In the genomic region with DNA sequence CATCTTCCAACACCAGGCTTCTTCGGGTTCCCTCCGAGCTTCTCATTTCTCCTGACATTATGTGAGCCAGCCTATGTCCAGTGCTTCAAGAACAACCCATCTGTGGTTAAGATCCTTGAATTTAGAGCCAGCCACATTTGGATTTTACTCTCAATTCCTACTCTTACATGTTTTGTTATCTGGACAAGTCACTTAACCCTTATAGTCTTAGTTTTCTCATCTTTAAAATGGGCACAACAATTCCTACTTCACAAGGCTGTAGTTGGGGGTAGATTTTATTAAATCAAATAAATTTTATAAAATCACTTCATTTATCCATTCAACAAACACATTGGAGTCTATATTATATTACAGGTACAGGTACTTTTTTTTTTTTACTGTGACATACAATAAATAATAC, we compare ENCODE assay signal across 24 cellular contexts.
"Had no signal": no experiment of that assay in that cellular context is flagged by ENCODE, and none has a peak within 500 bp of the region (broad histone marks: within the 10 kb centered on the region; RNA-seq: fewer than 3 reads in every experiment).

No MANE protein-coding gene starts in this region.

- ATAC-seq: activated T-cell treated with anti-CD3 and anti-CD28 coated beads, Interleukin-2, amount 50 U/mL, for 4 hours; T-cell had no signal

- FAIRE-seq: astrocyte, TTC549 had no signal

- DNase-seq: activated B cell treated with CpG ODN at 0.5 μM for 24 hours; activated CD4-positive, alpha-beta memory T cell treated with anti-CD3 and anti-CD28 coated beads for 36 hours; activated CD4-positive, alpha-beta T cell treated with anti-CD3 and anti-CD28 coated beads for 1 hour; activated CD4-positive, alpha-beta T cell treated with anti-CD3 and anti-CD28 coated beads, Interleukin-2, amount 10 ng/mL, durations not matched to agents 7 days and 5 days; activated CD8-positive, alpha-beta memory T cell treated with anti-CD3 and anti-CD28 coated beads for 24 hours; activated gamma-delta T cell; activated naive CD4-positive, alpha-beta T cell treated with anti-CD3 and anti-CD28 coated beads for 36 hours; activated T-cell treated with anti-CD3 and anti-CD28 coated beads, Interleukin-2, amount 50 U/mL, for 4 hours; amygdala; NCI-H1105 treated with DMSO at 0.1 percent for 48 hours; NCI-H1436 treated with DMSO at 0.1 percent for 48 hours; NCI-H187; NCI-H2081; NCI-H510A treated with DMSO at 0.1 percent for 48 hours; NCI-H69; NK-92 treated with Interleukin-12 subunit alpha and Interleukin-12 subunit beta, amount 100 ng/mL, for 24 hours; SIG-M5; T-cell; T1000 had no signal

- H3K27ac Mint-ChIP-seq: activated B cell treated with CpG ODN at 0.5 μM for 24 hours; activated CD4-positive, alpha-beta memory T cell treated with anti-CD3 and anti-CD28 coated beads for 36 hours; activated naive CD4-positive, alpha-beta T cell treated with anti-CD3 and anti-CD28 coated beads for 36 hours; activated naive CD8-positive, alpha-beta T cell; brain; T-cell had no signal

- H3K4me3 Mint-ChIP-seq: activated B cell treated with CpG ODN at 0.5 μM for 24 hours; activated CD4-positive, alpha-beta memory T cell treated with anti-CD3 and anti-CD28 coated beads for 36 hours; activated CD4-positive, alpha-beta T cell treated with anti-CD3 and anti-CD28 coated beads, Interleukin-2, amount 10 ng/mL, durations not matched to agents 7 days and 5 days; activated naive CD4-positive, alpha-beta T cell treated with anti-CD3 and anti-CD28 coated beads for 36 hours; activated naive CD8-positive, alpha-beta T cell; activated T-cell treated with anti-CD3 and anti-CD28 coated beads, Interleukin-2, amount 50 U/mL, for 4 hours; brain; central memory CD8-positive, alpha-beta T cell; T-cell had no signal

- H3K9me3 Mint-ChIP-seq: activated B cell treated with CpG ODN at 0.5 μM for 24 hours; activated CD4-positive, alpha-beta memory T cell treated with anti-CD3 and anti-CD28 coated beads for 36 hours; activated naive CD4-positive, alpha-beta T cell treated with anti-CD3 and anti-CD28 coated beads for 36 hours; activated T-cell treated with anti-CD3 and anti-CD28 coated beads, Interleukin-2, amount 50 U/mL, for 4 hours; brain; central memory CD8-positive, alpha-beta T cell; T-cell had no signal

- H3K27me3 Mint-ChIP-seq: activated B cell treated with CpG ODN at 0.5 μM for 24 hours; activated CD4-positive, alpha-beta memory T cell treated with anti-CD3 and anti-CD28 coated beads for 36 hours; activated CD4-positive, alpha-beta T cell treated with anti-CD3 and anti-CD28 coated beads, Interleukin-2, amount 10 ng/mL, durations not matched to agents 7 days and 5 days; activated naive CD8-positive, alpha-beta T cell; central memory CD8-positive, alpha-beta T cell; T-cell had no signal

- H3K4me1 Mint-ChIP-seq: central memory CD8-positive, alpha-beta T cell had no signal

- H3K36me3 Mint-ChIP-seq: activated CD4-positive, alpha-beta memory T cell treated with anti-CD3 and anti-CD28 coated beads for 36 hours; brain had no signal
